Comparison of ENCODE assay signal across 8 cellular contexts in the genomic region with DNA sequence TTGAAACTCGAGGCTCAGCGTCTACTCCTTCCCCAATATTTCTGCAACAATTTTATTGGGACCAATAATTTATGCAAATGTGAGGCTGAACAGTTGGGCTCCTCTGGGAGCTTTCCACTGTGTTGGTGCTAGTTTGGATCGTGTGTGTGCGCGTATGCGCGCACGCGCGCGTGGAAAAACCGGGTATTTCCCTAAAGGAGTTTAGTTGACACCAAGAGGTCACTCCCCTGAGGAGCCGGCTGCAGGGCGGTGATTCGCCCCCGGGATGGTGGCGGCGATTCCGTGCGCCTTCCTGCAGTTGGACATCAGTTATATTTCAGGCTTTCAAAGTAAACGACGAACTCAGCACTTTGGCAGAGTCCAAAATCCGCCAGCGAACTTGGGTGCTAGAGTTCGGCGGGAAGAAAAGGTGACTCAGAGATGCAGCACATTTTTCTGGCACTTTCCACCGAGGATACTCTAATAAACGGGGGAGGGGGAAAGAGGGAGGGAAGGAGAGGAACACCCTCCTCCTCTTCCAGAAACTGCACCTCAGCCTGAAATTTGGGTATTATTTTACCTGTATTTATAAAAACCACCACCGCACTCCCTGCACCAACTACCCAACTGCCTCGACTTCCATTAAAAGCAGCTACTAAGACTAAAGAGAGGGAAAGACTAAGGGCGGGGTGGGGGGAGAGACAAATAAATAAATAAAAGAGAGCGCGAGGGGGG.
DNase-seq lines count a peak whose midpoint lies in the region; TF ChIP-seq lines count a peak whose summit lies in the region.

No MANE protein-coding gene starts in this region.

- no peak for TF ChIP-seq POLR2A in adrenal gland (IDR thresholded peaks at IDR 0.05)

- no peak overlapping the region for H3K9ac ChIP-seq in skeletal muscle tissue (ENCODE audit: low read depth in 1 of 3, low read length in 3 of 3)

- H3K9me2 ChIP-seq in OCI-LY7 (ENCODE audit: insufficient read depth, low read length): no peaks in the 10 kb centered on the region

- H3K4me1 ChIP-seq in adrenal gland (replicated peaks in 1 of 2) (peaks cover 0 to 8% of the 10 kb centered on the region in 2 donors), skeletal muscle tissue (ENCODE audit: control insufficient read depth in 3 of 3, insufficient read depth in 3 of 3, low read length in 3 of 3) (peaks cover 0 to 8% (median 5%) of the 10 kb centered on the region in 3 donors), OCI-LY7 (ENCODE audit: insufficient read depth, low read length, poor library complexity, severe bottlenecking) (no peaks in the 10 kb centered on the region)

- no peaks in the 10 kb centered on the region for H3K36me3 ChIP-seq in adrenal gland (replicated peaks in 1 of 2)
- no peaks in the 10 kb centered on the region for H3K36me3 ChIP-seq in skeletal muscle tissue (ENCODE audit: control insufficient read depth in 3 of 3, insufficient read depth in 3 of 3, low read length in 3 of 3)
- no peaks in the 10 kb centered on the region for H3K36me3 ChIP-seq in OCI-LY7 (ENCODE audit: insufficient read depth, low read length)

- H3K27ac Mint-ChIP-seq in activated CD4-positive, alpha-beta T cell treated with anti-CD3 and anti-CD28 coated beads, Interleukin-2, amount 10 ng/mL, durations not matched to agents 24 days and 14 days: no peak overlapping the region

- H2AFZ ChIP-seq in OCI-LY7 (ENCODE audit: low read length): no peak overlapping the region

- H3K79me2 ChIP-seq in OCI-LY7 (ENCODE audit: insufficient read depth, low read depth, low read length): no peaks in the 10 kb centered on the region

- H3K27me3 ChIP-seq in adrenal gland (no peaks in the 10 kb centered on the region), skeletal muscle tissue (ENCODE audit: control insufficient read depth in 3 of 3, insufficient read depth in 3 of 3, low read length in 3 of 3) (peaks cover 8 to 22% (median 10%) of the 10 kb centered on the region in 3 donors)

- no peaks in the 10 kb centered on the region for H3K9me3 ChIP-seq in adrenal gland (replicated peaks in 1 of 3)
- no peaks in the 10 kb centered on the region for H3K9me3 ChIP-seq in skeletal muscle tissue (ENCODE audit: control insufficient read depth in 3 of 3, low read length in 3 of 3)
- H3K9me3 ChIP-seq in OCI-LY7 (ENCODE audit: low read length): no peaks in the 10 kb centered on the region

- H4K20me1 ChIP-seq in OCI-LY7 (ENCODE audit: insufficient read depth, low read length): no peaks in the 10 kb centered on the region; the same call in 1 of the 2 replicates

- POLR2A ChIA-PET in OCI-LY7 (lab: Charles Lee): no interaction called here

- no peak for DNase-seq in activated CD4-positive, alpha-beta T cell treated with anti-CD3 and anti-CD28 coated beads, Interleukin-2, amount 10 ng/mL, durations not matched to agents 24 days and 14 days
- no peak for DNase-seq in activated CD4-positive, alpha-beta T cell treated with anti-CD3 and anti-CD28 coated beads for 4 hours
- peak; percentile 65 for DNase-seq in NCI-H1092 treated with DMSO at 0.1 percent for 48 hours (lab: John Stamatoyannopoulos, UW)
- peak; percentile 30 to 64 (median 40) for DNase-seq in adrenal gland
- DNase-seq in iPS-NIHi7 (ENCODE audit: extremely low spot score): peak; percentile 26
- DNase-seq in OCI-LY7 (ENCODE audit: low spot score): no peak
- no peak for DNase-seq in central memory CD4-positive, alpha-beta T cell

- peak overlapping the region in 2 of 5 donors; percentile 64 to 73 for H3K27ac ChIP-seq in adrenal gland
- no peak overlapping the region for H3K27ac ChIP-seq in skeletal muscle tissue (ENCODE audit: low read depth, low read length)
- no peak overlapping the region for H3K27ac ChIP-seq in OCI-LY7 (ENCODE audit: low read depth, low read length, poor library complexity, severe bottlenecking)

- H3K36me3 Mint-ChIP-seq in activated CD4-positive, alpha-beta T cell treated with anti-CD3 and anti-CD28 coated beads, Interleukin-2, amount 10 ng/mL, durations not matched to agents 24 days and 14 days (ENCODE audit: low read depth): no peaks in the 10 kb centered on the region

- H3K4me2 ChIP-seq in OCI-LY7 (ENCODE audit: low read length): no peak overlapping the region

- WGBS in adrenal gland, 4 donors: 0 to 1% (median 1%) methylated on average over 28 to 33 of the region's 33 CpGs

- intact Hi-C loops in activated CD4-positive, alpha-beta T cell treated with anti-CD3 and anti-CD28 coated beads, Interleukin-2, amount 10 ng/mL, durations not matched to agents 24 days and 14 days (cut with micrococcal nuclease): no loop called here
- intact Hi-C loops in adrenal gland (cut with DNase I) (no loop called here), OCI-LY7 (cut with micrococcal nuclease; ENCODE audit: unreplicated experiment) (no loop called here)

- H3K27me3 Mint-ChIP-seq in activated CD4-positive, alpha-beta T cell treated with anti-CD3 and anti-CD28 coated beads, Interleukin-2, amount 10 ng/mL, durations not matched to agents 24 days and 14 days: peaks cover 51% of the 10 kb centered on the region

- peaks cover 2% of the 10 kb centered on the region for H3K4me1 Mint-ChIP-seq in activated CD4-positive, alpha-beta T cell treated with anti-CD3 and anti-CD28 coated beads, Interleukin-2, amount 10 ng/mL, durations not matched to agents 24 days and 14 days

- BruUV-seq in OCI-LY7 (replicated peaks; lab: Mats Ljungman, UMichigan): no TSS peak

- H3K4me3 ChIP-seq in adrenal gland (peak overlapping the region in 2 of 4 donors; percentile 13 to 49), skeletal muscle tissue (ENCODE audit: low read length in 3 of 3) (peak overlapping the region; percentile 31 to 62 (median 52)), OCI-LY7 (ENCODE audit: low read depth, low read length, poor library complexity, severe bottlenecking) (no peak overlapping the region)

- TF ChIP-seq CTCF in adrenal gland (IDR thresholded peaks at IDR 0.05) (no peak), OCI-LY7 (conservative IDR thresholded peaks at IDR 0.05; ENCODE audit: low read length) (no peak)

- CTCF ChIA-PET in OCI-LY7 (lab: Charles Lee; ENCODE audit: unreplicated experiment): no interaction called here

- no peaks in the 10 kb centered on the region for H3K9me3 Mint-ChIP-seq in activated CD4-positive, alpha-beta T cell treated with anti-CD3 and anti-CD28 coated beads, Interleukin-2, amount 10 ng/mL, durations not matched to agents 24 days and 14 days

- H3K4me3 Mint-ChIP-seq in activated CD4-positive, alpha-beta T cell treated with anti-CD3 and anti-CD28 coated beads, Interleukin-2, amount 10 ng/mL, durations not matched to agents 24 days and 14 days: peak overlapping the region; percentile 66

Comparison
In these comparisons a context has a peak if more than half of its experiments do, and no peak if none do; other contexts are left out.
1. DNase-seq: peak in NCI-H1092 treated with DMSO at 0.1 percent for 48 hours (single experiment), adrenal gland (7 of 7) and iPS-NIHi7 (single experiment); none in activated CD4-positive, alpha-beta T cell treated with anti-CD3 and anti-CD28 coated beads, Interleukin-2, amount 10 ng/mL, durations not matched to agents 24 days and 14 days (single experiment), activated CD4-positive, alpha-beta T cell treated with anti-CD3 and anti-CD28 coated beads for 4 hours (0 of 2), OCI-LY7 (single experiment) and central memory CD4-positive, alpha-beta T cell (single experiment).